In the genomic region with DNA sequence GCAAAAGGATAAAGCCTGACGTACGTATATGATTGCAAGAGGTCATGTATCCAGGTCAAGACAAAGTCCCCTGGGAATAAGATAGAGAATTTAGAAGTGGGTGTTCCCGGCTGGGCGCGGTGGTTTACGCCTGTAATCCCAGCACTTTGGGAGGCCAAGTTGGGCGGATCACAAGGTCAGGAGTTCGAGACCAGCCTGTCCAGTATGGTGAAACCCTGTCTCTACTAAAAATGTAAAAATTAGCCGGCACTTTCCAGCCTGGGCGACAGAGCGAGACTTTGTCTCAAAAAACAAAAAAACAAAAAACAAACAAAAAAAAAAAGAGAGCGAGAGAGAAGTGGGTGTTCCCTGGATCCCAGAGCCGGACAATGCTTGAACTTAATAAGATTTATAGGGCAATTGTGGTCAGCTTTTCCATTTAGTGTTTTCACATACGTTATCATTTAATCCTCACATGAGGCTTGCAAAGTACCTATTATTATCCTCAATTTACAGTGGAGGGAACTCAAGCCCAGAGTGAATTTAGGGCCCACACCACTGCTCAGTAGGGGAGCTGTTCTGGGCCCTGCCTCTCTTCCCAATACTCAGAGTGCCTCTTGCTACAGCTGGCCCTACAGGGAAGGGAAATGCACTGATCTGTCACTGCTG, we compare ENCODE assay signal across 9 cellular contexts. TPM values are rescaled to one million over a fixed set of nuclear protein-coding genes. Genes with fewer than 3 reads are reported as not detected.
A peak's percentile ranks its signal among the peaks of the same experiment; 100 is the strongest.
DNase-seq lines count a peak whose midpoint lies in the region; ATAC-seq lines count a peak whose summit lies in the region.
"Had no signal": no experiment of that assay in that cellular context is flagged by ENCODE, and none has a peak within 500 bp of the region (broad histone marks: within the 10 kb centered on the region; RNA-seq: fewer than 3 reads in every experiment).

No MANE protein-coding gene starts in this region.

- H3K9me3 Mint-ChIP-seq in CD8-positive, alpha-beta memory T cell, result peaks cover 0 to 2% (median 0%) of the 10 kb centered on the region in 5 donors
- H3K9me3 Mint-ChIP-seq in activated T-helper 17 cell treated with anti-CD3 and anti-CD28 coated beads, Interleukin-2, amount 50 U/mL, for 72 hours, result no peaks in the 10 kb centered on the region

- H3K4me3 Mint-ChIP-seq in CD8-positive, alpha-beta memory T cell, result peak overlapping the region; percentile 23 to 88 (median 49)
- peak overlapping the region; percentile 21 for H3K4me3 Mint-ChIP-seq in activated T-helper 17 cell treated with anti-CD3 and anti-CD28 coated beads, Interleukin-2, amount 50 U/mL, for 72 hours

- peak overlapping the region in 4 of 8 donors; percentile 3 to 80 (median 59) for H3K27ac Mint-ChIP-seq in CD8-positive, alpha-beta memory T cell
- no peak overlapping the region for H3K27ac Mint-ChIP-seq in activated T-helper 17 cell treated with anti-CD3 and anti-CD28 coated beads, Interleukin-2, amount 50 U/mL, for 72 hours

- H3K9me3 ChIP-seq in CD8-positive, alpha-beta memory T cell (ENCODE audit: low read length), result no peaks in the 10 kb centered on the region
- H3K9me3 ChIP-seq in mesodermal cell (ENCODE audit: control insufficient read depth, low read length), result no peaks in the 10 kb centered on the region

- no peak overlapping the region for H3K27ac ChIP-seq in CD8-positive, alpha-beta memory T cell (ENCODE audit: low read depth, low read length)
- H3K27ac ChIP-seq in mesodermal cell (ENCODE audit: low read depth, low read length, severe bottlenecking), result no peak overlapping the region

- 94% methylated on average over 8 to 11 of the region's 14 CpGs for WGBS in mesodermal cell (ENCODE audit: insufficient coverage in 2 of 2), 2 experiments

- H3K27me3 ChIP-seq in CD8-positive, alpha-beta memory T cell (ENCODE audit: insufficient read depth, low read length, poor library complexity, severe bottlenecking), result peaks cover 23% of the 10 kb centered on the region

- POLR2A ChIA-PET in CD8-positive, alpha-beta memory T cell (lab: Charles Lee), result interaction anchor here (0.7 to 1.0 kb wide), 2 partner anchors 78 to 92 kb away, joined by 4 to 5 read pairs; no protein-coding TSS in a partner anchor

- H3K36me3 ChIP-seq in CD8-positive, alpha-beta memory T cell (ENCODE audit: insufficient read depth, low read length), result no peaks in the 10 kb centered on the region
- no peaks in the 10 kb centered on the region for H3K36me3 ChIP-seq in mesodermal cell (ENCODE audit: control insufficient read depth, insufficient read depth, low read length)

- no peak overlapping the region for H3K4me3 ChIP-seq in CD8-positive, alpha-beta memory T cell (ENCODE audit: low read length)
- H3K4me3 ChIP-seq in mesodermal cell (ENCODE audit: extremely low read depth, insufficient read depth, low read length, poor library complexity, severe bottlenecking), result peak overlapping the region; percentile 62

- peaks cover 18 to 38% (median 26%) of the 10 kb centered on the region in 3 donors for H3K4me1 Mint-ChIP-seq in CD8-positive, alpha-beta memory T cell
- H3K4me1 Mint-ChIP-seq in activated T-helper 17 cell treated with anti-CD3 and anti-CD28 coated beads, Interleukin-2, amount 50 U/mL, for 72 hours, result peaks cover 7% of the 10 kb centered on the region

- H3K27me3 Mint-ChIP-seq in CD8-positive, alpha-beta memory T cell, result peaks cover 38 to 45% of the 10 kb centered on the region in 2 donors
- H3K27me3 Mint-ChIP-seq in activated T-helper 17 cell treated with anti-CD3 and anti-CD28 coated beads, Interleukin-2, amount 50 U/mL, for 72 hours, result peaks cover 18% of the 10 kb centered on the region

- peaks cover 0 to 2% (median 0%) of the 10 kb centered on the region in 3 donors for H3K36me3 Mint-ChIP-seq in CD8-positive, alpha-beta memory T cell
- no peaks in the 10 kb centered on the region for H3K36me3 Mint-ChIP-seq in activated T-helper 17 cell treated with anti-CD3 and anti-CD28 coated beads, Interleukin-2, amount 50 U/mL, for 72 hours (ENCODE audit: low read depth)

- ATAC-seq in activated T-helper 17 cell treated with anti-CD3 and anti-CD28 coated beads, Interleukin-2, amount 50 U/mL, for 72 hours (replicated peaks), result no peak
- ATAC-seq: Right ventricle myocardium inferior had no signal

- no peak for DNase-seq in CD8-positive, alpha-beta memory T cell
- DNase-seq in AG08396 (ENCODE audit: low spot score), result no peak
- DNase-seq in amniotic stem cell (lab: John Stamatoyannopoulos, UW), result no peak
- DNase-seq in HCEC 1CT, result no peak
- DNase-seq: left cardiac atrium had no signal

- CTCF ChIA-PET in CD8-positive, alpha-beta memory T cell (lab: Charles Lee), result interaction anchor here (1.0 to 4.5 kb wide), 4 partner anchors 9 to 101 kb away, joined by 3 to 52 read pairs (median 10); a partner anchor contains a TSS

- peaks cover 24% of the 10 kb centered on the region for H3K4me1 ChIP-seq in CD8-positive, alpha-beta memory T cell (ENCODE audit: insufficient read depth, low read length)
- H3K4me1 ChIP-seq in mesodermal cell (ENCODE audit: control insufficient read depth, insufficient read depth, low read length, poor library complexity, severe bottlenecking), result peaks cover 10% of the 10 kb centered on the region

RNA-seq across cellular contexts. Expression of a gene that starts 0.5 kb away (rescaled TPM):
- not detected for total RNA-seq in CD8-positive, alpha-beta memory T cell
- polyA plus RNA-seq in CD8-positive, alpha-beta memory T cell, result not detected
- total RNA-seq in activated T-helper 17 cell treated with anti-CD3 and anti-CD28 coated beads, Interleukin-2, amount 50 U/mL, for 72 hours, result not detected
- polyA plus RNA-seq in mesodermal cell (2013, experiment 1 of 2), result not detected
- not detected for polyA plus RNA-seq in mesodermal cell (2013, experiment 2 of 2)
- total RNA-seq: left cardiac atrium, LHCN-M2, Right ventricle myocardium inferior had no signal

RNA-seq across cellular contexts. Expression of a gene that starts 2.1 kb away (rescaled TPM):
- total RNA-seq in CD8-positive, alpha-beta memory T cell, result not detected
- polyA plus RNA-seq in CD8-positive, alpha-beta memory T cell, result not detected
- total RNA-seq in activated T-helper 17 cell treated with anti-CD3 and anti-CD28 coated beads, Interleukin-2, amount 50 U/mL, for 72 hours, result not detected
- 1.5 TPM for polyA plus RNA-seq in mesodermal cell (2013, experiment 1 of 2)
- polyA plus RNA-seq in mesodermal cell (2013, experiment 2 of 2), result not detected

RNA-seq across cellular contexts. Expression of a gene that starts 7.7 kb away (rescaled TPM):
- total RNA-seq in CD8-positive, alpha-beta memory T cell, result 100 to 1,000 TPM; 198 to 207 TPM
- 259 TPM for polyA plus RNA-seq in CD8-positive, alpha-beta memory T cell
- 100 to 1,000 TPM in 1 of 2 donors, 10 to 100 TPM in 1; 91.0 to 169 TPM for total RNA-seq in activated T-helper 17 cell treated with anti-CD3 and anti-CD28 coated beads, Interleukin-2, amount 50 U/mL, for 72 hours
- 260 TPM for polyA plus RNA-seq in mesodermal cell (2013, experiment 1 of 2)
- polyA plus RNA-seq in mesodermal cell (2013, experiment 2 of 2), result 235 TPM

RNA-seq across cellular contexts. Expression of a gene that starts 16.6 kb away (rescaled TPM):
- not detected for total RNA-seq in CD8-positive, alpha-beta memory T cell
- not detected for polyA plus RNA-seq in CD8-positive, alpha-beta memory T cell
- total RNA-seq in activated T-helper 17 cell treated with anti-CD3 and anti-CD28 coated beads, Interleukin-2, amount 50 U/mL, for 72 hours, result not detected
- not detected for polyA plus RNA-seq in mesodermal cell (2013, experiment 1 of 2)
- polyA plus RNA-seq in mesodermal cell (2013, experiment 2 of 2), result not detected
- total RNA-seq: left cardiac atrium, LHCN-M2, Right ventricle myocardium inferior had no signal
